In the genomic region with DNA sequence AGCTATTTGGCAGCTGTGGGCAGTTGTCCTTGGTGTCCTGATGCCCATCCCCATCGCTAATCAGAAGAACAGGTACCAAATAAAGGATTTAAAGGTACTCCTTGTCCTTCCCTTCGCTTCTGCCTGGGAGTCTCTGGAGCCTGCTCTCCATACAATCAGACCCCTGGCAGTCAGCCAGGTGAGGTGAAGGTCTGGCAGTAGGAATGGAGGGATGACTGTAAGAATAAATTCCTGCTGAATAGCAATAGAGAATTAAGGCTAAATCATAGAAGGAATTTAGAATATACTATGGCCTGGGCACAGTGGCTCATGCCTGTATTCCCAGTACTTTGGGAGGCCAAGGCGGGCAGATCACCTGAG, we compare ENCODE assay signal across 18 cellular contexts. TPM values are rescaled to one million over a fixed set of nuclear protein-coding genes. Genes with fewer than 3 reads are reported as not detected.
DNase-seq lines count a peak whose midpoint lies in the region; ATAC-seq and TF ChIP-seq lines count a peak whose summit lies in the region.
"Had no signal": no experiment of that assay in that cellular context is flagged by ENCODE, and none has a peak within 500 bp of the region (broad histone marks: within the 10 kb centered on the region; RNA-seq: fewer than 3 reads in every experiment).

No MANE protein-coding gene starts in this region.

- H3K27me3 ChIP-seq in H9 (ENCODE audit: insufficient read depth, low read length) (no peaks in the 10 kb centered on the region), stomach (no peaks in the 10 kb centered on the region)
- H3K27me3 ChIP-seq: MG63 had no signal

- H2BK120ac ChIP-seq in H9 (ENCODE audit: low read depth, low read length, poor library complexity, severe bottlenecking) = no peak overlapping the region

- no peak overlapping the region for H3K18ac ChIP-seq in H9 (ENCODE audit: insufficient read length, low read depth, low read length)

- peak; percentile 4 for DNase-seq in 8988T
- DNase-seq in H9 = no peak
- no peak for DNase-seq in WTC11 (ENCODE audit: low spot score)
- peak; percentile 47 for DNase-seq in chondrocyte (ENCODE audit: low spot score)
- DNase-seq in left lobe of liver (ENCODE audit: low spot score) = no peak
- no peak for DNase-seq in stomach
- DNase-seq in NCI-H82 treated with DMSO at 0.1 percent for 48 hours (lab: John Stamatoyannopoulos, UW; ENCODE audit: unreplicated experiment) = no peak
- DNase-seq: C1 segment of cervical spinal cord, DMS79 treated with DMSO at 0.1 percent for 48 hours, Kasumi-1, MG63, NCI-H1048, NCI-H1436, NCI-H2029 treated with DMSO at 0.1 percent for 48 hours, NCI-H774 had no signal

- H3K9ac ChIP-seq in H9 (ENCODE audit: extremely low read depth, insufficient read length, low read length) = no peak overlapping the region

- no CpG with 5 or more reads among the region's 3 CpGs for WGBS in H9 (ENCODE audit: extremely low coverage, insufficient read length, low lambda C conversion rate)
- 92 to 97% (median 95%) methylated on average over 3 of the region's 3 CpGs for WGBS in stomach, 5 donors

- ATAC-seq in WTC11 (no peak), left lobe of liver (no peak), HG03432 (IDR thresholded peaks at IDR 0.05; ENCODE audit: unreplicated experiment) (no peak)
- ATAC-seq: Right ventricle myocardium inferior had no signal

- H3K4me2 ChIP-seq in H9 (ENCODE audit: insufficient read depth, insufficient read length, low read length) = no peak overlapping the region

- H3K9me3 Mint-ChIP-seq in H9 (peaks cover 3 to 4% of the 10 kb centered on the region in 2 experiments; a peak in 4 of 5 replicates), WTC11 (no peaks in the 10 kb centered on the region), chondrocyte (ENCODE audit: low read depth) (no peaks in the 10 kb centered on the region)
- H3K9me3 Mint-ChIP-seq: IgD-negative memory B cell had no signal

- no peak for TF ChIP-seq POLR2A in stomach (IDR thresholded peaks at IDR 0.05)

- H3K36me3 Mint-ChIP-seq in H9 (ENCODE audit: insufficient read depth in 1 of 3, low read depth in 3 of 3) = peaks cover 67 to 82% (median 79%) of the 10 kb centered on the region in 3 experiments
- H3K36me3 Mint-ChIP-seq in WTC11 = peaks cover 68% of the 10 kb centered on the region
- H3K36me3 Mint-ChIP-seq in chondrocyte (ENCODE audit: low read depth) = peaks cover 19% of the 10 kb centered on the region
- H3K36me3 Mint-ChIP-seq: IgD-negative memory B cell had no signal

- H3K4me1 Mint-ChIP-seq in H9 = peaks cover 23 to 38% of the 10 kb centered on the region in 2 experiments
- H3K4me1 Mint-ChIP-seq in WTC11 = peaks cover 26% of the 10 kb centered on the region
- H3K4me1 Mint-ChIP-seq in chondrocyte (ENCODE audit: low read depth) = peaks cover 27% of the 10 kb centered on the region

- H3K4ac ChIP-seq in H9 (ENCODE audit: low read depth, low read length) = no peak overlapping the region

- H2AK5ac ChIP-seq in H9 (ENCODE audit: insufficient read length, low read length) = no peak overlapping the region

- peak overlapping the region in 2 of 3 experiments; percentile 86 to 87; a peak in 4 of 7 replicates for H3K27ac Mint-ChIP-seq in H9
- peak overlapping the region; percentile 65; the same call in 1 of the 2 replicates for H3K27ac Mint-ChIP-seq in WTC11
- no peak overlapping the region for H3K27ac Mint-ChIP-seq in chondrocyte (ENCODE audit: unreplicated experiment)

- H3K79me1 ChIP-seq in H9 (ENCODE audit: insufficient read depth, low read depth, low read length, poor library complexity, severe bottlenecking) = no peaks in the 10 kb centered on the region

- no peak overlapping the region for H3K14ac ChIP-seq in H9 (ENCODE audit: insufficient read depth, low read length)

- POLR2A ChIA-PET in WTC11 (lab: Charles Lee) = interaction anchor here (0.7 kb wide), 1 partner anchor 808 kb away, joined by 3 read pairs; no protein-coding TSS in a partner anchor

- peaks cover 13% of the 10 kb centered on the region; the same call in 1 of the 2 replicates for H3K79me2 ChIP-seq in H9 (ENCODE audit: insufficient read depth, low read length)

- H3K27ac ChIP-seq in H9 (ENCODE audit: insufficient read length, low read depth, low read length) (no peak overlapping the region), stomach (no peak overlapping the region)

- no peak overlapping the region for H2BK20ac ChIP-seq in H9 (ENCODE audit: low read depth, low read length, poor library complexity, severe bottlenecking)

- H4K8ac ChIP-seq in H9 (replicated peaks; ENCODE audit: insufficient read length, low read depth, low read length) = no peak overlapping the region

- no peak for TF ChIP-seq EP300 in stomach (IDR thresholded peaks at IDR 0.05)

- no peak overlapping the region for H4K91ac ChIP-seq in H9 (ENCODE audit: insufficient read length, low read depth, low read length)

- H3K4me3 ChIP-seq in stomach = no peak overlapping the region
- H3K4me3 ChIP-seq: MG63 had no signal

- H3T11ph ChIP-seq in H9 (ENCODE audit: low read length) = no peak overlapping the region

- CTCF ChIA-PET in WTC11 (lab: Charles Lee) = interaction anchor here (0.7 to 1.8 kb wide), 2 partner anchors 8 to 53 kb away, joined by 3 to 6 read pairs; no protein-coding TSS in a partner anchor

- peaks cover 22% of the 10 kb centered on the region for H3K23me2 ChIP-seq in H9 (ENCODE audit: insufficient read length, low read depth, low read length, poor library complexity, severe bottlenecking)

- intact Hi-C loops in stomach (cut with DNase I; ENCODE audit: low total_unique reads) = no loop called here

- H3K36me3 ChIP-seq in stomach = peaks cover 3 to 50% (median 40%) of the 10 kb centered on the region in 4 donors
- H3K36me3 ChIP-seq: MG63 had no signal

- no peak overlapping the region for H2AFZ ChIP-seq in H9 (ENCODE audit: low read length)

- H3K9me3 ChIP-seq in H9 (ENCODE audit: control insufficient read depth, low read depth, low read length) (no peaks in the 10 kb centered on the region), stomach (no peaks in the 10 kb centered on the region)
- H3K9me3 ChIP-seq: MG63 had no signal

- H3K27me3 Mint-ChIP-seq in H9 (ENCODE audit: low read depth) = peaks cover 2% of the 10 kb centered on the region; the same call in 1 of the 2 replicates
- peaks cover 2% of the 10 kb centered on the region for H3K27me3 Mint-ChIP-seq in WTC11 (ENCODE audit: low read depth)
- H3K27me3 Mint-ChIP-seq in chondrocyte (ENCODE audit: low read depth) = no peaks in the 10 kb centered on the region
- H3K27me3 Mint-ChIP-seq: IgD-negative memory B cell had no signal

- H4K20me1 ChIP-seq in H9 (ENCODE audit: control insufficient read depth, insufficient read depth, insufficient read length) = peaks cover 5% of the 10 kb centered on the region

- H2BK12ac ChIP-seq in H9 (ENCODE audit: insufficient read length, low read depth, low read length) = no peak overlapping the region

- H2BK15ac ChIP-seq in H9 (ENCODE audit: low read depth, low read length) = no peak overlapping the region

- H3K4me1 ChIP-seq in H9 (ENCODE audit: insufficient read depth, low read length) (peaks cover 7% of the 10 kb centered on the region), stomach (peaks cover 22 to 37% (median 25%) of the 10 kb centered on the region in 4 donors)

- no peak overlapping the region for H3K23ac ChIP-seq in H9 (ENCODE audit: insufficient read length, low read depth, low read length)

- no peak overlapping the region for H2BK5ac ChIP-seq in H9 (ENCODE audit: insufficient read length, low read length)

- peak overlapping the region; percentile 13 for H4K5ac ChIP-seq in H9 (ENCODE audit: insufficient read length, low read depth, low read length)

- H3K56ac ChIP-seq in H9 (ENCODE audit: insufficient read length, low read depth, low read length) = no peak overlapping the region

- 0 out of 5 replicates have a peak overlapping the region, but pooled peaks have one; percentile 19 to 75 for H3K4me3 Mint-ChIP-seq in H9
- H3K4me3 Mint-ChIP-seq in WTC11 = no peak overlapping the region
- H3K4me3 Mint-ChIP-seq in chondrocyte (ENCODE audit: unreplicated experiment) = no peak overlapping the region

- TF ChIP-seq CTCF in H9 (conservative IDR thresholded peaks at IDR 0.05) = no peak
- no peak for TF ChIP-seq CTCF in WTC11 (IDR thresholded peaks at IDR 0.05)
- no peak for TF ChIP-seq CTCF in chondrocyte (IDR thresholded peaks at IDR 0.05)
- no peak for TF ChIP-seq CTCF in stomach (IDR thresholded peaks at IDR 0.05)

TF ChIP-seq in WTC11, 78 proteins besides CTCF, POLR2A, EP300 and RAD21:
- TF ChIP-seq GTF2I (CRISPR knock-in tag; conservative IDR thresholded peaks at IDR 0.05) = no peak
- no peak for TF ChIP-seq FOXK1 (CRISPR knock-in tag; IDR thresholded peaks at IDR 0.05)

RNA-seq across cellular contexts. Expression of a gene that starts 9.2 kb away (rescaled TPM):
- total RNA-seq in H9 (2021) (5.0 and 5.9 TPM in 2 replicates), WTC11 (2021) (4.0 to 5.3 TPM (median 5.3 TPM) in 3 replicates), chondrocyte (112 to 127 TPM (median 118 TPM) in 3 replicates), left lobe of liver (16.8 TPM), stomach (10 to 100 TPM; 11.0 to 65.9 (median 25.4) TPM)
- polyA plus RNA-seq in stomach = 10 to 100 TPM; 11.0 to 27.9 (median 17.8) TPM

RNA-seq across cellular contexts. Expression of a gene that starts 10.0 kb away (rescaled TPM):
- total RNA-seq in H9 (2021) = 43.6 and 45.0 TPM in 2 replicates
- 57.5 to 62.8 TPM (median 60.4 TPM) in 3 replicates for total RNA-seq in WTC11 (2021)
- total RNA-seq in chondrocyte = 28.2 to 49.1 TPM (median 29.8 TPM) in 3 replicates
- 22.6 TPM for total RNA-seq in left lobe of liver
- 10 to 100 TPM in 4 of 5 donors, 1 to 10 TPM in 1; 1.2 to 54.9 (median 25.2) TPM for total RNA-seq in stomach
- 10 to 100 TPM; 48.3 to 71.1 (median 58.2) TPM for polyA plus RNA-seq in stomach

RNA-seq across cellular contexts. Expression of a gene that starts 24.9 kb away (rescaled TPM):
- 16.5 and 18.4 TPM in 2 replicates for total RNA-seq in H9 (2021)
- total RNA-seq in WTC11 (2021) = 20.3 to 22.1 TPM (median 21.4 TPM) in 3 replicates
- total RNA-seq in chondrocyte = 9.6 to 10.7 TPM (median 9.7 TPM) in 3 replicates
- total RNA-seq in left lobe of liver = 0.23 TPM
- 10 to 100 TPM in 1 of 5 donors, 1 to 10 TPM in 1, under 1 TPM in 1, not detected in 2; 0.73 to 16.9 (median 5.4) TPM for total RNA-seq in stomach
- polyA plus RNA-seq in stomach = under 1 TPM; 0.58 to 0.68 (median 0.61) TPM

RNA-seq across cellular contexts. Expression of a gene that starts 25.4 kb away (rescaled TPM):
- total RNA-seq in H9 (2021) = 149 and 152 TPM in 2 replicates
- total RNA-seq in WTC11 (2021) = 104 to 161 TPM (median 147 TPM) in 3 replicates
- total RNA-seq in chondrocyte = 159 to 202 TPM (median 174 TPM) in 3 replicates
- 75.6 TPM for total RNA-seq in left lobe of liver
- 100 to 1,000 TPM in 3 of 5 donors, 10 to 100 TPM in 2; 60.8 to 238 (median 133) TPM for total RNA-seq in stomach
- polyA plus RNA-seq in stomach = 100 to 1,000 TPM; 183 to 399 (median 242) TPM

RNA-seq across cellular contexts. Expression of a gene that starts 56.8 kb away (rescaled TPM):
- 40.8 and 41.0 TPM in 2 replicates for total RNA-seq in H9 (2021)
- 65.3 to 67.8 TPM (median 66.6 TPM) in 3 replicates for total RNA-seq in WTC11 (2021)
- 34.0 to 42.8 TPM (median 42.8 TPM) in 3 replicates for total RNA-seq in chondrocyte
- total RNA-seq in left lobe of liver = 9.6 TPM
- total RNA-seq in stomach = 10 to 100 TPM in 4 of 5 donors, 1 to 10 TPM in 1; 2.8 to 77.9 (median 19.6) TPM
- 10 to 100 TPM in 2 of 3 donors, 1 to 10 TPM in 1; 9.7 to 20.5 (median 11.6) TPM for polyA plus RNA-seq in stomach

Comparison
In these comparisons a context has a peak if more than half of its experiments do, and no peak if none do; other contexts are left out.
1. DNase-seq: peak in 8988T (single experiment) and chondrocyte (single experiment); none in H9 (single experiment), WTC11 (single experiment), left lobe of liver (single experiment), stomach (single experiment) and NCI-H82 treated with DMSO at 0.1 percent for 48 hours (single experiment).
2. H3K4me3 Mint-ChIP-seq: peak in H9 (2 of 2); none in WTC11 (single experiment) and chondrocyte (single experiment).